14 cellular contexts compared by ENCODE assay signal in the genomic region with DNA sequence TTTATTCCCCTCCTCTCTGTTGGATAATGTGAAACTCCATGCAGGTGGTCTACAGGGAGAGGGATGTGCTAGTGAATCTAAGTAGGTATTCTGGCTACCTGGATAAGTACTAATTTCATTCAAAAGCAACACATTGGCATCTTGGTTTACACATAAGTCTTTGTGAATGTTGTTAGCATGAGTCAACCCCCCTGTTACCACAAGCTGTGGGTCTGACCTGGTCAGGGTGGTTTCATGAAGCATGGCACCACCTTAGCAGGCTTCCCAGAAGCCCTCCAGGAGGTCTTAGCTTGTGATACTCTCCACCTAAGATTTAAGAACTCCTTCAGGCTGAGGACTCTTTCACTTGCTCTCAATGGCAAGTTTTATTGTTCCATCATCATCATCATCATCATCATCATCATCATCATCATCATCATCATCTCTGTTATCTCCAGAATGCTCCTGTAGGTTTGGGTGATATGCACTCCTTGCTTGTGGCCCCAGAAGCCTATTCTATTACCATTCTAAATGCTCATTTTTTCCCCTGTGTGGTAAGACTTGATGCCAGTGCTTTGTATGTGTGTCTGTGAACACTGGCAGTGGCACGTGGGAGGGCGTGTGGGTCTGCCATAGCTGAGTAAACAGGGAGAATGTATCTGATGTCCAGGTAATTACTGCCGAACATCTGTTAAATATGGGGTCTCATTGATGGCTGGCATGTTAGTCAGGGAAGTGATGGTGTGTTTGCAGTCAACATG.
"Had no signal": no experiment of that assay in that cellular context is flagged by ENCODE, and none has a peak within 500 bp of the region (broad histone marks: within the 10 kb centered on the region; RNA-seq: fewer than 3 reads in every experiment).

No MANE protein-coding gene starts in this region.

- H3K9me3 Mint-ChIP-seq: activated CD4-positive, alpha-beta memory T cell treated with anti-CD3 and anti-CD28 coated beads for 36 hours; activated T-cell treated with anti-CD3 and anti-CD28 coated beads, Interleukin-2, amount 50 U/mL, for 4 hours had no signal

- DNase-seq: activated CD4-positive, alpha-beta memory T cell treated with anti-CD3 and anti-CD28 coated beads for 36 hours; activated CD4-positive, alpha-beta T cell treated with anti-CD3 and anti-CD28 coated beads for 36 hours; activated effector memory CD4-positive, alpha-beta T cell treated with Interleukin-2 at 50 U/mL for 16 hours; activated naive CD4-positive, alpha-beta T cell treated with anti-CD3 and anti-CD28 coated beads, Interleukin-2, amount 50 U/mL, for 16 hours; activated T-cell treated with anti-CD3 and anti-CD28 coated beads, Interleukin-2, amount 50 U/mL, for 4 hours; foreskin fibroblast; left colon; midbrain; right cardiac atrium; small intestine; stimulated activated naive CD8-positive, alpha-beta T cell treated with anti-CD3 and anti-CD28 coated beads, Interleukin-15, Interleukin-2, amounts not matched to agents 100 U/mL and 50 U/mL, for 24 hours; trophoblast cell had no signal

- FAIRE-seq: small intestine had no signal

- H3K27ac Mint-ChIP-seq: activated CD4-positive, alpha-beta memory T cell treated with anti-CD3 and anti-CD28 coated beads for 36 hours; activated CD4-positive, alpha-beta T cell treated with anti-CD3 and anti-CD28 coated beads for 36 hours; progenitor cell of endocrine pancreas had no signal

- H3K4me3 Mint-ChIP-seq: activated CD4-positive, alpha-beta memory T cell treated with anti-CD3 and anti-CD28 coated beads for 36 hours; activated CD4-positive, alpha-beta T cell treated with anti-CD3 and anti-CD28 coated beads for 36 hours; activated T-cell treated with anti-CD3 and anti-CD28 coated beads, Interleukin-2, amount 50 U/mL, for 4 hours had no signal

- H3K27me3 Mint-ChIP-seq: activated CD4-positive, alpha-beta memory T cell treated with anti-CD3 and anti-CD28 coated beads for 36 hours had no signal

- H3K4me3 ChIP-seq: lung had no signal

- H3K36me3 Mint-ChIP-seq: activated CD4-positive, alpha-beta memory T cell treated with anti-CD3 and anti-CD28 coated beads for 36 hours had no signal
